ENCODE assay signal across 23 cellular contexts in the genomic region with DNA sequence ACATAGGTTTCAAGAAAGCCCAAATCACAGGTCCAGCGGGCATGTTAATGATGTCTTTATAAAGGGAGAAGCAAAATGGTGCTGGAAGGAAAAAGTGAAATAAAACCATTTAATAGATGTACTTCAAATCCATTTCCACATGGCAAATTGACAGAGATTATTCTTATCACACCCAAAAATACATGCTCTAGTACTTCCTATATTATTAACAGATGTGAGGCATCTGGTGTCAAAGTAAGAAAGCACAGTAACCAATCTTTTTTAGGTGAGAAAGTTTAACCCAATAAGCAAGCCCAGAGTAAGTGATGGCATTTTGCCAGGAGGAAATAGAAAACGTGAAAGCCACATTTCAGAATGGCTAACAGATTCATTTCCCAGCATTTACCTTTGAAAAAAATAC.
"Had no signal": no experiment of that assay in that cellular context is flagged by ENCODE, and none has a peak within 500 bp of the region (broad histone marks: within the 10 kb centered on the region; RNA-seq: fewer than 3 reads in every experiment).

No MANE protein-coding gene starts in this region.

- H3K4me1 ChIP-seq: neural progenitor cell, right atrium auricular region, right lobe of liver, tibial nerve, uterus had no signal

- H3K4me2 ChIP-seq: neural progenitor cell, smooth muscle cell had no signal

- H3K36me3 ChIP-seq: left ventricle myocardium inferior, neural progenitor cell, neutrophil, right atrium auricular region, right lobe of liver, tibial nerve, uterus had no signal

- H3K27me3 ChIP-seq: neural progenitor cell, neutrophil, right atrium auricular region, right lobe of liver, tibial nerve, uterus had no signal

- ATAC-seq: natural killer cell; right lobe of liver; stimulated activated memory B cell treated with anti-CD40 and anti-IgM and Interleukin-4, amounts not matched to agents 10 μg/mL and 1 μg/mL and 100 μg/mL, for 72 hours; stimulated activated naive CD8-positive, alpha-beta T cell treated with anti-CD3 and anti-CD28 coated beads, Interleukin-15, amount 100 ng/mL, for 72 hours had no signal

- H3K9ac ChIP-seq: neural progenitor cell had no signal

- H3K9me3 ChIP-seq: left ventricle myocardium inferior, neutrophil, right atrium auricular region, right lobe of liver, tibial nerve, uterus had no signal

- H3K4me3 ChIP-seq: left ventricle myocardium inferior, lung, neural progenitor cell, right atrium auricular region, right lobe of liver, smooth muscle cell, tibial nerve, uterus had no signal

- H3K27ac ChIP-seq: left ventricle myocardium inferior, neural progenitor cell, neutrophil, right atrium auricular region, right lobe of liver, tibial nerve, uterus had no signal

- DNase-seq: islet precursor cell; left ventricle myocardium inferior; mesendoderm; naive B cell; natural killer cell; nephron progenitor cell; occipital lobe; right lobe of liver; stimulated activated CD4-positive, alpha-beta T cell treated with anti-CD3 and anti-CD28 coated beads, Interleukin-1b, Interleukin-23, amount 100 ng/mL, for 48 hours; stimulated activated CD4-positive, alpha-beta T cell treated with anti-CD3 and anti-CD28 coated beads, Interleukin-2, amount 100 ng/mL, for 48 hours; stimulated activated CD4-positive, alpha-beta T cell treated with anti-CD3 and anti-CD28 coated beads, Interleukin-4, amount 100 ng/mL, for 4 hours; stimulated activated CD8-positive, alpha-beta memory T cell treated with anti-CD3 and anti-CD28 coated beads, Interleukin-4, amount 100 ng/mL, for 48 hours; stimulated activated naive CD4-positive, alpha-beta T cell treated with Interleukin-2 at 50 U/mL for 16 hours; stimulated activated naive CD8-positive, alpha-beta T cell treated with anti-CD3 and anti-CD28 coated beads, Interleukin-15, amount 100 ng/mL, for 72 hours; substantia nigra; uterus had no signal
